33 cellular contexts compared by ENCODE assay signal in genomic region chr1:174150499-174150898, GRCh38.
"Had no signal": no experiment of that assay in that cellular context is flagged by ENCODE, and none has a peak within 500 bp of the region (broad histone marks: within the 10 kb centered on the region; RNA-seq: fewer than 3 reads in every experiment).

No MANE protein-coding gene starts in this region.

- H3K27me3 ChIP-seq: adrenal gland, ascending aorta, body of pancreas, brain microvascular endothelial cell, breast epithelium, cardiac muscle cell had no signal

- H3K36me3 ChIP-seq: adrenal gland, ascending aorta, brain microvascular endothelial cell, breast epithelium, cardiac muscle cell had no signal

- H3K4me1 ChIP-seq: adrenal gland, ascending aorta, body of pancreas, breast epithelium had no signal

- H3K27ac ChIP-seq: adrenal gland, ascending aorta, body of pancreas, brain microvascular endothelial cell, breast epithelium, cardiac muscle cell had no signal

- H3K9me3 ChIP-seq: adrenal gland, ascending aorta, body of pancreas, breast epithelium had no signal

- ATAC-seq: activated naive CD4-positive, alpha-beta T cell treated with anti-CD3 and anti-CD28 coated beads, Interleukin-2, amount 50 U/mL, for 72 hours; activated naive CD8-positive, alpha-beta T cell treated with anti-CD3 and anti-CD28 coated beads, Interleukin-2, amount 50 U/mL, for 24 hours; activated T-cell treated with anti-CD3 and anti-CD28 coated beads, Interleukin-2, amount 50 U/mL, for 4 hours; activated T-cell treated with anti-CD3 and anti-CD28 coated beads, Interleukin-2, amount 50 U/mL, for 72 hours; activated T-helper 17 cell treated with anti-CD3 and anti-CD28 coated beads, Interleukin-2, amount 50 U/mL, for 72 hours; body of pancreas had no signal

- FAIRE-seq: astrocyte, bronchial epithelial cell had no signal

- DNase-seq: activated effector memory CD4-positive, alpha-beta T cell treated with anti-CD3 and anti-CD28 coated beads, Interleukin-2, amount 50 U/mL, for 16 hours; activated effector memory CD4-positive, alpha-beta T cell treated with Interleukin-2 at 50 U/mL for 16 hours; activated gamma-delta T cell; activated gamma-delta T cell treated with Interleukin-2 at 50 U/mL for 16 hours; activated naive CD4-positive, alpha-beta T cell; activated naive CD4-positive, alpha-beta T cell treated with anti-CD3 and anti-CD28 coated beads for 36 hours; activated naive CD4-positive, alpha-beta T cell treated with anti-CD3 and anti-CD28 coated beads, Interleukin-2, amount 10 ng/mL, durations not matched to agents 7 days and 5 days; activated naive CD4-positive, alpha-beta T cell treated with anti-CD3 and anti-CD28 coated beads, Interleukin-2, amount 50 U/mL, for 16 hours; activated naive CD4-positive, alpha-beta T cell treated with Interleukin-2 at 50 U/mL for 16 hours; activated naive CD8-positive, alpha-beta T cell treated with anti-CD3 and anti-CD28 coated beads for 36 hours; activated naive CD8-positive, alpha-beta T cell treated with anti-CD3 and anti-CD28 coated beads, Interleukin-2, amount 10 ng/mL, durations not matched to agents 7 days and 5 days; activated naive CD8-positive, alpha-beta T cell treated with anti-CD3 and anti-CD28 coated beads, Interleukin-2, amount 50 U/mL, for 24 hours; activated T-cell treated with anti-CD3 and anti-CD28 coated beads, Interleukin-2, amount 50 U/mL, for 24 hours; activated T-cell treated with anti-CD3 and anti-CD28 coated beads, Interleukin-2, amount 50 U/mL, for 4 hours; activated T-cell treated with anti-CD3 and anti-CD28 coated beads, Interleukin-2, amount 50 U/mL, for 48 hours; activated T-cell treated with anti-CD3 and anti-CD28 coated beads, Interleukin-2, amount 50 U/mL, for 72 hours; adrenal gland; amniotic stem cell; amygdala; anterior cingulate cortex; aorta; body of pancreas; brain microvascular endothelial cell; caudate nucleus; central memory CD4-positive, alpha-beta T cell; cerebellar nuclear complex had no signal

- H3K4me3 ChIP-seq: adrenal gland, ascending aorta, body of pancreas, breast epithelium, cardiac muscle cell had no signal
